ENCODE assay signal across 8 cellular contexts in genomic region chr4:186137193-186137792, GRCh38. TPM values are rescaled to one million over a fixed set of nuclear protein-coding genes. Genes with fewer than 3 reads are reported as not detected.
A peak's percentile ranks its signal among the peaks of the same experiment; 100 is the strongest.
DNase-seq lines count a peak whose midpoint lies in the region; ATAC-seq and TF ChIP-seq lines count a peak whose summit lies in the region.

No MANE protein-coding gene starts in this region.

- no peaks in the 10 kb centered on the region for H3K36me3 ChIP-seq in endodermal cell (ENCODE audit: control insufficient read depth, insufficient read depth, low read length)

- H3K36me3 Mint-ChIP-seq in CD4-positive, alpha-beta T cell (ENCODE audit: low read depth), result no peaks in the 10 kb centered on the region
- no peaks in the 10 kb centered on the region for H3K36me3 Mint-ChIP-seq in endodermal cell (ENCODE audit: low read depth)
- no peaks in the 10 kb centered on the region for H3K36me3 Mint-ChIP-seq in progenitor cell of endocrine pancreas (ENCODE audit: insufficient read depth)

- CTCF ChIA-PET in CD4-positive, alpha-beta T cell (lab: Charles Lee), result interaction anchor here (0.7 to 1.3 kb wide), 2 partner anchors 10 to 68 kb away, joined by 3 read pairs; partner anchors contain the start of gene TLR3

- no peak overlapping the region for H3K27ac Mint-ChIP-seq in CD4-positive, alpha-beta T cell
- H3K27ac Mint-ChIP-seq in endodermal cell (no peak overlapping the region), progenitor cell of endocrine pancreas (no peak overlapping the region)

- no peak overlapping the region for H3K4me3 Mint-ChIP-seq in CD4-positive, alpha-beta T cell
- no peak overlapping the region for H3K4me3 Mint-ChIP-seq in endodermal cell
- no peak overlapping the region for H3K4me3 Mint-ChIP-seq in progenitor cell of endocrine pancreas (ENCODE audit: low read depth)

- H3K4me1 Mint-ChIP-seq in CD4-positive, alpha-beta T cell (ENCODE audit: low read depth), result no peaks in the 10 kb centered on the region
- peaks cover 10% of the 10 kb centered on the region for H3K4me1 Mint-ChIP-seq in endodermal cell
- H3K4me1 Mint-ChIP-seq in progenitor cell of endocrine pancreas (ENCODE audit: low read depth), result peaks cover 10% of the 10 kb centered on the region

- POLR2A ChIA-PET in CD4-positive, alpha-beta T cell (lab: Charles Lee), result interaction anchor here (0.7 kb wide), 1 partner anchor 67 kb away, joined by 5 read pairs; no protein-coding TSS in a partner anchor

- no peaks in the 10 kb centered on the region for H3K27me3 ChIP-seq in CD4-positive, alpha-beta T cell (ENCODE audit: control insufficient read depth, insufficient read depth, low read length)
- peaks cover under 1% of the 10 kb centered on the region for H3K27me3 ChIP-seq in endodermal cell (ENCODE audit: control insufficient read depth, insufficient read depth, low read length, poor library complexity, severe bottlenecking)

- intact Hi-C loops in CD4-positive, alpha-beta T cell (cut with DNase I, micrococcal nuclease), result loop anchor here (5.0 kb wide), 2 partner anchors 70 to 495 kb away; partner anchors contain the start of gene TLR3 (in 2 of the 2)

- peak; percentile 65 for TF ChIP-seq CTCF in CD4-positive, alpha-beta T cell (IDR thresholded peaks at IDR 0.05)
- peak; percentile 81 for TF ChIP-seq CTCF in endodermal cell (conservative IDR thresholded peaks at IDR 0.05)
- TF ChIP-seq CTCF in progenitor cell of endocrine pancreas (IDR thresholded peaks at IDR 0.05; ENCODE audit: unreplicated experiment), result peak; percentile 70

- whole genome bisulfite sequencing in endodermal cell (ENCODE audit: insufficient coverage in 1 of 2, insufficient read length in 1 of 2), 2 experiments, result 75 to 82% methylated on average over 4 to 6 of the region's 6 CpGs

- DNase-seq in CD4-positive, alpha-beta T cell, result no peak
- peak; percentile 11 for DNase-seq in NCI-H2227 treated with DMSO at 0.1 percent for 48 hours (lab: John Stamatoyannopoulos, UW)
- DNase-seq in endodermal cell, result no peak
- no peak for DNase-seq in progenitor cell of endocrine pancreas (ENCODE audit: low spot score, unreplicated experiment)
- DNase-seq in activated CD4-positive, alpha-beta T cell treated with anti-CD3 and anti-CD28 coated beads, Interleukin-2, amount 50 U/mL, for 4 hours, result no peak
- DNase-seq in GM19240 (ENCODE audit: insufficient read length, low spot score), result no peak

- no peaks in the 10 kb centered on the region for H3K9me3 Mint-ChIP-seq in CD4-positive, alpha-beta T cell
- H3K9me3 Mint-ChIP-seq in endodermal cell (no peaks in the 10 kb centered on the region), progenitor cell of endocrine pancreas (ENCODE audit: low read depth) (no peaks in the 10 kb centered on the region)

- no peak for ATAC-seq in CD4-positive, alpha-beta T cell (ENCODE audit: poor library complexity)
- ATAC-seq in GM19455 (IDR thresholded peaks at IDR 0.05; ENCODE audit: unreplicated experiment), result peak; percentile 40
- ATAC-seq in GM21367 (IDR thresholded peaks at IDR 0.05; ENCODE audit: unreplicated experiment), result no peak

- no peak overlapping the region for H3K4me3 ChIP-seq in endodermal cell (ENCODE audit: low read length)

- no peaks in the 10 kb centered on the region for H3K9me3 ChIP-seq in CD4-positive, alpha-beta T cell (ENCODE audit: control insufficient read depth, low read length)
- H3K9me3 ChIP-seq in endodermal cell (ENCODE audit: control insufficient read depth, low read length), result no peaks in the 10 kb centered on the region

- no peaks in the 10 kb centered on the region for H3K4me1 ChIP-seq in endodermal cell (ENCODE audit: control insufficient read depth, insufficient read depth, low read length)

- no peak overlapping the region for H3K9ac ChIP-seq in endodermal cell (ENCODE audit: extremely low read depth, low read length, poor library complexity, severe bottlenecking)

- H3K27me3 Mint-ChIP-seq in CD4-positive, alpha-beta T cell, result peaks cover 8% of the 10 kb centered on the region
- peaks cover 3% of the 10 kb centered on the region for H3K27me3 Mint-ChIP-seq in endodermal cell (ENCODE audit: insufficient read depth)
- peaks cover 17% of the 10 kb centered on the region for H3K27me3 Mint-ChIP-seq in progenitor cell of endocrine pancreas

- H3K27ac ChIP-seq in CD4-positive, alpha-beta T cell (ENCODE audit: low read depth, low read length), result no peak overlapping the region
- no peak overlapping the region for H3K27ac ChIP-seq in endodermal cell (ENCODE audit: low read depth, low read length)

RNA-seq across cellular contexts. Expression of gene FAM149A, which starts 32.8 kb away (rescaled TPM):
- total RNA-seq in CD4-positive, alpha-beta T cell, result 1 to 10 TPM in 1 of 2 experiments, under 1 TPM in 1; 0.61 to 1.1 TPM
- 1 to 10 TPM; 2.4 to 3.3 TPM for total RNA-seq in endodermal cell
- polyA plus RNA-seq in endodermal cell (2013, experiment 1 of 2), result 6.7 TPM
- 5.4 TPM for polyA plus RNA-seq in endodermal cell (2013, experiment 2 of 2)
- 12.0 and 13.5 TPM in 2 replicates for total RNA-seq in progenitor cell of endocrine pancreas

RNA-seq across cellular contexts. Expression of gene CYP4V2, which starts 54.1 kb away (rescaled TPM):
- total RNA-seq in CD4-positive, alpha-beta T cell, result 10 to 100 TPM; 12.7 to 12.8 TPM
- 1 to 10 TPM; 2.0 to 2.1 TPM for total RNA-seq in endodermal cell
- polyA plus RNA-seq in endodermal cell (2013, experiment 1 of 2), result 2.2 TPM
- 1.6 TPM for polyA plus RNA-seq in endodermal cell (2013, experiment 2 of 2)
- 6.0 and 6.2 TPM in 2 replicates for total RNA-seq in progenitor cell of endocrine pancreas
